ENCODE assay signal across 26 cellular contexts in the genomic region with DNA sequence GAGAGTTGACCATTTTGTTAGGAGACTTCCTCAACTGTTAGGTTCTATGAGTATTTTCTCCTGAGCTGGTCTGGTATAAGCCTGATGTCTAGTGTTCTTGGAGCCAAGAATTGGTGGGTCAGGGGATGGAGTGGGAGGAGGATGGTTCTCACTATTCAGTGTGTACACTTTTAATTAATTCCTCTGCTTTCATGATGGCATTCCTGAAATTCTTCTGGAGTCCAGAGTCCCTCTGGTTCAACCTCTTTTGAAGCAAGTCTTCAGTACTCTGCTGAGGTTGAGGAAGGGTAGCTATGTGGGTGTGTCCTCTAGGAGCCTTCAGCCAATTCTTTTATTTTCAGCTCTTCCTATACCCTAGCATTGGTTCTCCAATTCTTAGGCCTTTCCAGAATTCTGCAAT.
"Had no signal": no experiment of that assay in that cellular context is flagged by ENCODE, and none has a peak within 500 bp of the region (broad histone marks: within the 10 kb centered on the region; RNA-seq: fewer than 3 reads in every experiment).

No MANE protein-coding gene starts in this region.

- H3K36me3 ChIP-seq: WERI-Rb-1 had no signal

- H3K27me3 ChIP-seq: esophagus squamous epithelium, gastroesophageal sphincter, heart right ventricle, hepatocyte had no signal

- H3K4me3 ChIP-seq: esophagus squamous epithelium, gastroesophageal sphincter, heart right ventricle, hepatocyte had no signal

- ATAC-seq: activated CD4-positive, CD25-positive, alpha-beta regulatory T cell treated with anti-CD3 and anti-CD28 coated beads, Interleukin-2, amount 50 U/mL, for 24 hours; activated CD8-positive, alpha-beta T cell treated with anti-CD3 and anti-CD28 coated beads for 36 hours; activated T-cell treated with anti-CD3 and anti-CD28 coated beads, Interleukin-2, amount 50 U/mL, for 4 hours; activated T-helper 17 cell treated with anti-CD3 and anti-CD28 coated beads, Interleukin-2, amount 50 U/mL, for 72 hours; gastroesophageal sphincter; heart right ventricle had no signal

- H3K4me1 ChIP-seq: esophagus squamous epithelium, gastroesophageal sphincter, heart right ventricle had no signal

- H3K9me3 ChIP-seq: esophagus squamous epithelium, gastroesophageal sphincter, heart right ventricle had no signal

- H3K27ac ChIP-seq: epithelial cell of prostate, esophagus squamous epithelium, gastroesophageal sphincter, heart right ventricle, hepatocyte, WERI-Rb-1 had no signal

- DNase-seq: activated B cell treated with CpG ODN at 0.5 μM for 24 hours; activated CD4-positive, alpha-beta T cell treated with anti-CD3 and anti-CD28 coated beads for 48 hours; activated CD4-positive, alpha-beta T cell treated with anti-CD3 and anti-CD28 coated beads, Interleukin-2, amount 50 U/mL, for 1 hour; activated CD4-positive, alpha-beta T cell treated with anti-CD3 and anti-CD28 coated beads, Interleukin-2, amount 50 U/mL, for 48 hours; activated CD8-positive, alpha-beta memory T cell treated with anti-CD3 and anti-CD28 coated beads for 24 hours; activated CD8-positive, alpha-beta T cell treated with anti-CD3 and anti-CD28 coated beads for 36 hours; activated effector memory CD4-positive, alpha-beta T cell treated with Interleukin-2 at 50 U/mL for 16 hours; activated gamma-delta T cell treated with Interleukin-2 at 50 U/mL for 16 hours; activated naive CD4-positive, alpha-beta T cell treated with anti-CD3 and anti-CD28 coated beads, Interleukin-2, amount 50 U/mL, for 16 hours; activated naive CD4-positive, alpha-beta T cell treated with Interleukin-2 at 50 U/mL for 16 hours; activated T-cell treated with anti-CD3 and anti-CD28 coated beads, Interleukin-2, amount 50 U/mL, for 4 hours; amygdala; aorta; cortex of kidney; dermis blood vessel endothelial cell; effector CD8-positive, alpha-beta T cell; esophagus squamous epithelium; foreskin melanocyte; heart right ventricle; T1000; WERI-Rb-1 had no signal

- H3K4me2 ChIP-seq: hepatocyte had no signal

- H2AFZ ChIP-seq: hepatocyte had no signal
